ENCODE assay signal across 17 cellular contexts in the genomic region with DNA sequence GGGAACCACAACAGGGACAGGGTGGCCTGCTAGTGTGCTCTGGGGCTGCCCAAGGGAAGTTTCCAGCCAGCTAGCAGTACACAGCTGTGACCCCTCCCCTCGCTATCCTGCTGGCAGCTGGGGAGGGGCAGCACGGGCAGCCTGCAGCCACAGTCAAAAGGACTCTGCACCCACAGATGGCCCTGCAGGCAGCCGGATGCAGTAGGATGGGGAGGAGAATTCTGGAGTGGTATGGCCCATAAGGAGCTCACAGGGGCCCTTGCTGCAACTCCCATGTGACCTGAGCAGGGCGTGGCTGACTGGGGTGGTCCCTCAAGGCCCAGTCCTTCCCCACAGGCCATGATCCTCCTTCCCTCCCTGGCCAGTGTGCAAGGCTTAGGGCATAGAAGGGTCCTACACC.
DNase-seq lines count a peak whose midpoint lies in the region; ATAC-seq and TF ChIP-seq lines count a peak whose summit lies in the region.
"Had no signal": no experiment of that assay in that cellular context is flagged by ENCODE, and none has a peak within 500 bp of the region (broad histone marks: within the 10 kb centered on the region; RNA-seq: fewer than 3 reads in every experiment).

No MANE protein-coding gene starts in this region.

- H3K4ac ChIP-seq in IMR-90 (ENCODE audit: low read depth, low read length), result no peak overlapping the region

- H3K79me2 ChIP-seq in neural cell (replicated peaks; ENCODE audit: insufficient read depth, low read length), result no peaks in the 10 kb centered on the region

- H4K20me1 ChIP-seq in BLaER1 (peaks cover 97% of the 10 kb centered on the region), IMR-90 (ENCODE audit: insufficient read depth, low read length) (peaks cover 41% of the 10 kb centered on the region), neural cell (ENCODE audit: insufficient read depth) (no peaks in the 10 kb centered on the region)

- peaks cover 32 to 80% of the 10 kb centered on the region in 2 experiments for H3K79me1 ChIP-seq in IMR-90 (ENCODE audit: low read depth in 1 of 2, low read length in 2 of 2)

- H2AK5ac ChIP-seq in IMR-90 (ENCODE audit: low read depth, low read length), result no peak overlapping the region

- ATAC-seq in IMR-90 (ENCODE audit: low read depth), result no peak
- ATAC-seq in HG02642 (IDR thresholded peaks at IDR 0.05; ENCODE audit: poor library complexity, unreplicated experiment), result no peak
- no peak for ATAC-seq in omental fat pad (ENCODE audit: low FRiP score)

- H4K5ac ChIP-seq in IMR-90 (ENCODE audit: low read depth, low read length), result no peak overlapping the region

- no peaks in the 10 kb centered on the region; the same call in 1 of the 2 replicates for H3K9me1 ChIP-seq in IMR-90 (ENCODE audit: insufficient read depth, low read length)

- TF ChIP-seq POLR2A in IMR-90 (IDR thresholded peaks at IDR 0.05; ENCODE audit: low read depth, low read length), result no peak

- H3K27ac ChIP-seq in BLaER1 (peak overlapping the region; percentile 60; the same call in 1 of the 2 replicates), IMR-90 (ENCODE audit: insufficient read depth, low read length) (no peak overlapping the region), cingulate gyrus (ENCODE audit: low read depth, low read length) (peak overlapping the region; percentile 65), neural cell (ENCODE audit: low read length) (peak overlapping the region; percentile 56)

- 90% methylated on average over 2 of the region's 4 CpGs; no CpG with 5 or more reads in 1 of the 2 experiments for WGBS in IMR-90 (ENCODE audit: extremely low coverage in 2 of 2, insufficient read length in 1 of 2), 2 experiments

- dilution Hi-C loops in IMR-90 (cut with HindIII; ENCODE audit: low sequenced_read_pairs, unreplicated experiment), result no loop called here

- TF ChIP-seq CTCF in IMR-90 (conservative IDR thresholded peaks at IDR 0.05; ENCODE audit: low read depth, low read length), result no peak
- TF ChIP-seq CTCF in neural cell (IDR thresholded peaks at IDR 0.05; ENCODE audit: poor library complexity, severe bottlenecking), result no peak
- no peak for TF ChIP-seq CTCF in omental fat pad (IDR thresholded peaks at IDR 0.05)

- no peak overlapping the region; the same call in 1 of the 2 replicates for H3K9ac ChIP-seq in BLaER1
- no peak overlapping the region for H3K9ac ChIP-seq in IMR-90 (ENCODE audit: low read depth, low read length)
- peak overlapping the region; percentile 15 for H3K9ac ChIP-seq in neural cell (ENCODE audit: low read length)

- BruUV-seq in IMR-90 (replicated peaks; lab: Mats Ljungman, UMichigan), result no TSS peak

- no peak overlapping the region for H3K23ac ChIP-seq in IMR-90 (ENCODE audit: low read depth, low read length)

- H3K9me2 ChIP-seq in neural cell (ENCODE audit: insufficient read depth, low read length), result no peaks in the 10 kb centered on the region

- H2BK5ac ChIP-seq in IMR-90 (ENCODE audit: low read depth, low read length, poor library complexity, severe bottlenecking), result no peak overlapping the region

- no peak overlapping the region for H2BK15ac ChIP-seq in IMR-90 (ENCODE audit: low read depth, low read length)

- H4K91ac ChIP-seq in IMR-90 (ENCODE audit: insufficient read depth, low read depth, low read length), result no peak overlapping the region

- no peak overlapping the region for H3K18ac ChIP-seq in IMR-90 (ENCODE audit: low read depth, low read length)

- no peak for DNase-seq in IMR-90
- no peak for DNase-seq in NCI-H2081 treated with DMSO at 0.1 percent for 48 hours (lab: John Stamatoyannopoulos, UW)
- no peak for DNase-seq in hypothalamus (lab: John Stamatoyannopoulos, UW)
- DNase-seq in omental fat pad (ENCODE audit: low spot score), result no peak
- DNase-seq: ACHN, DND-41, KG1, NCI-H1105 treated with DMSO at 0.1 percent for 48 hours, NCI-H187 treated with DMSO at 0.1 percent for 48 hours, NCI-H226, NCI-H82, OCI-M1 had no signal

- H3K9me3 ChIP-seq in BLaER1 (no peaks in the 10 kb centered on the region), IMR-90 (ENCODE audit: control insufficient read depth, insufficient read depth, low read length) (no peaks in the 10 kb centered on the region), neural cell (ENCODE audit: low read length) (no peaks in the 10 kb centered on the region)
- H3K9me3 ChIP-seq: HAP-1 had no signal

- TF ChIP-seq RAD21 in IMR-90 (IDR thresholded peaks at IDR 0.05; ENCODE audit: low read length) (no peak), neural cell (conservative IDR thresholded peaks at IDR 0.05) (no peak)

- H3K36me3 ChIP-seq in BLaER1 (peaks cover 100% of the 10 kb centered on the region), IMR-90 (ENCODE audit: control insufficient read depth, insufficient read depth, low read length) (peaks cover 68% of the 10 kb centered on the region), neural cell (ENCODE audit: insufficient read depth, low read length) (no peaks in the 10 kb centered on the region)

- H3K14ac ChIP-seq in IMR-90 (replicated peaks; ENCODE audit: low read depth, low read length), result no peak overlapping the region

- POLR2A ChIA-PET in IMR-90 (lab: Charles Lee; ENCODE audit: unreplicated experiment), result no interaction called here

- no peak for TF ChIP-seq EP300 in neural cell (conservative IDR thresholded peaks at IDR 0.05; ENCODE audit: poor library complexity, severe bottlenecking)

- H3K4me2 ChIP-seq in BLaER1 (peak overlapping the region; percentile 93), IMR-90 (ENCODE audit: low read depth, low read length) (no peak overlapping the region), neural cell (ENCODE audit: low read length) (no peak overlapping the region)

- H3K4me3 ChIP-seq in BLaER1 (no peak overlapping the region), IMR-90 (ENCODE audit: insufficient read depth, low read depth, low read length) (no peak overlapping the region), neural cell (ENCODE audit: low read length) (no peak overlapping the region)
- H3K4me3 ChIP-seq: HAP-1 had no signal

- CTCF ChIA-PET in IMR-90 (lab: Yijun Ruan, JAX), result no interaction called here

- peaks cover 70% of the 10 kb centered on the region for H3K4me1 ChIP-seq in BLaER1
- peaks cover 2% of the 10 kb centered on the region; the same call in 1 of the 2 replicates for H3K4me1 ChIP-seq in IMR-90 (ENCODE audit: control insufficient read depth, insufficient read depth, low read length)
- H3K4me1 ChIP-seq: HAP-1 had no signal

- no peaks in the 10 kb centered on the region for H3F3A ChIP-seq in neural cell (ENCODE audit: insufficient read depth, low read length, poor library complexity, severe bottlenecking)

- no peak overlapping the region for H3K56ac ChIP-seq in IMR-90 (ENCODE audit: extremely low read depth, insufficient read depth, low read length)

- H2BK120ac ChIP-seq in IMR-90 (ENCODE audit: low read depth, low read length), result no peak overlapping the region

- intact Hi-C loops in IMR-90 (cut with micrococcal nuclease), result no loop called here

- no peak overlapping the region for H4K8ac ChIP-seq in IMR-90 (ENCODE audit: low read depth in 2 of 2, low read length in 2 of 2)

- H2AK9ac ChIP-seq in IMR-90 (replicated peaks; ENCODE audit: low read depth, low read length, poor library complexity), result no peak overlapping the region

- H2AFZ ChIP-seq in IMR-90 (replicated peaks; ENCODE audit: low read length, poor library complexity) (peak overlapping the region; percentile 46), neural cell (ENCODE audit: low read depth, low read length) (no peak overlapping the region)

- H2BK20ac ChIP-seq in IMR-90 (ENCODE audit: low read depth, low read length), result no peak overlapping the region

- H3K27me3 ChIP-seq in BLaER1 (no peaks in the 10 kb centered on the region), IMR-90 (ENCODE audit: control insufficient read depth, insufficient read depth, low read length) (no peaks in the 10 kb centered on the region), neural cell (ENCODE audit: insufficient read depth, low read depth, low read length) (no peaks in the 10 kb centered on the region)

- in situ Hi-C loops in IMR-90 (cut with MboI; ENCODE audit: low sequenced_read_pairs), result no loop called here

TF ChIP-seq in IMR-90, 13 proteins besides CTCF, POLR2A, EP300 and RAD21 (continues in another document):
- TF ChIP-seq, protein P1, sequence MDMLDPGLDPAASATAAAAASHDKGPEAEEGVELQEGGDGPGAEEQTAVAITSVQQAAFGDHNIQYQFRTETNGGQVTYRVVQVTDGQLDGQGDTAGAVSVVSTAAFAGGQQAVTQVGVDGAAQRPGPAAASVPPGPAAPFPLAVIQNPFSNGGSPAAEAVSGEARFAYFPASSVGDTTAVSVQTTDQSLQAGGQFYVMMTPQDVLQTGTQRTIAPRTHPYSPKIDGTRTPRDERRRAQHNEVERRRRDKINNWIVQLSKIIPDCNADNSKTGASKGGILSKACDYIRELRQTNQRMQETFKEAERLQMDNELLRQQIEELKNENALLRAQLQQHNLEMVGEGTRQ (IDR thresholded peaks at IDR 0.05; ENCODE audit: low read depth, low read length), result no peak
- TF ChIP-seq CEBPB (IDR thresholded peaks at IDR 0.05; ENCODE audit: low read depth, low read length), result no peak
- no peak for TF ChIP-seq CHD1 (IDR thresholded peaks at IDR 0.05; ENCODE audit: low read depth, low read length)
- TF ChIP-seq MAZ (IDR thresholded peaks at IDR 0.05; ENCODE audit: borderline replicate concordance, low read depth, low read length), result no peak

TF ChIP-seq in neural cell, 6 proteins besides CTCF, POLR2A, EP300 and RAD21 (continues in another document):
- TF ChIP-seq, protein P2, sequence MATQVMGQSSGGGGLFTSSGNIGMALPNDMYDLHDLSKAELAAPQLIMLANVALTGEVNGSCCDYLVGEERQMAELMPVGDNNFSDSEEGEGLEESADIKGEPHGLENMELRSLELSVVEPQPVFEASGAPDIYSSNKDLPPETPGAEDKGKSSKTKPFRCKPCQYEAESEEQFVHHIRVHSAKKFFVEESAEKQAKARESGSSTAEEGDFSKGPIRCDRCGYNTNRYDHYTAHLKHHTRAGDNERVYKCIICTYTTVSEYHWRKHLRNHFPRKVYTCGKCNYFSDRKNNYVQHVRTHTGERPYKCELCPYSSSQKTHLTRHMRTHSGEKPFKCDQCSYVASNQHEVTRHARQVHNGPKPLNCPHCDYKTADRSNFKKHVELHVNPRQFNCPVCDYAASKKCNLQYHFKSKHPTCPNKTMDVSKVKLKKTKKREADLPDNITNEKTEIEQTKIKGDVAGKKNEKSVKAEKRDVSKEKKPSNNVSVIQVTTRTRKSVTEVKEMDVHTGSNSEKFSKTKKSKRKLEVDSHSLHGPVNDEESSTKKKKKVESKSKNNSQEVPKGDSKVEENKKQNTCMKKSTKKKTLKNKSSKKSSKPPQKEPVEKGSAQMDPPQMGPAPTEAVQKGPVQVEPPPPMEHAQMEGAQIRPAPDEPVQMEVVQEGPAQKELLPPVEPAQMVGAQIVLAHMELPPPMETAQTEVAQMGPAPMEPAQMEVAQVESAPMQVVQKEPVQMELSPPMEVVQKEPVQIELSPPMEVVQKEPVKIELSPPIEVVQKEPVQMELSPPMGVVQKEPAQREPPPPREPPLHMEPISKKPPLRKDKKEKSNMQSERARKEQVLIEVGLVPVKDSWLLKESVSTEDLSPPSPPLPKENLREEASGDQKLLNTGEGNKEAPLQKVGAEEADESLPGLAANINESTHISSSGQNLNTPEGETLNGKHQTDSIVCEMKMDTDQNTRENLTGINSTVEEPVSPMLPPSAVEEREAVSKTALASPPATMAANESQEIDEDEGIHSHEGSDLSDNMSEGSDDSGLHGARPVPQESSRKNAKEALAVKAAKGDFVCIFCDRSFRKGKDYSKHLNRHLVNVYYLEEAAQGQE (IDR thresholded peaks at IDR 0.05; ENCODE audit: borderline replicate concordance), result no peak
- TF ChIP-seq POLR2AphosphoS5 (IDR thresholded peaks at IDR 0.05), result no peak
